Comparison of ENCODE assay signal across 21 cellular contexts in genomic region chr1:3714284-3714741, GRCh38. TPM values are rescaled to one million over a fixed set of nuclear protein-coding genes. Genes with fewer than 3 reads are reported as not detected.
DNase-seq lines count a peak whose midpoint lies in the region; ATAC-seq and TF ChIP-seq lines count a peak whose summit lies in the region.
"Had no signal": no experiment of that assay in that cellular context is flagged by ENCODE, and none has a peak within 500 bp of the region (broad histone marks: within the 10 kb centered on the region; RNA-seq: fewer than 3 reads in every experiment).

No MANE protein-coding gene starts in this region.

- H3K9me3 ChIP-seq in transverse colon, result no peaks in the 10 kb centered on the region

- DNase-seq in RWPE1 (ENCODE audit: low spot score), result no peak
- DNase-seq in cerebellum (ENCODE audit: low spot score), result peak; percentile 44
- DNase-seq in inferior parietal cortex (ENCODE audit: extremely low spot score), result peak; percentile 58
- peak; percentile 88 for DNase-seq in putamen (ENCODE audit: low spot score)
- no peak for DNase-seq in transverse colon
- DNase-seq in activated naive CD4-positive, alpha-beta T cell treated with Interleukin-2 at 50 U/mL for 16 hours, result no peak
- DNase-seq: activated CD4-positive, alpha-beta memory T cell treated with anti-CD3 and anti-CD28 coated beads for 36 hours; dermis blood vessel endothelial cell; Kasumi-1; NCI-H1092; NCI-H2029 treated with DMSO at 0.1 percent for 48 hours; NCI-H345; NCI-H82; SW 1271 had no signal

- no peak for TF ChIP-seq POLR2A in transverse colon (IDR thresholded peaks at IDR 0.05)

- 68% methylated on average over 9 of the region's 10 CpGs; no CpG with 5 or more reads in 1 of the 2 donors for WGBS in transverse colon (ENCODE audit: low coverage in 1 of 2), 2 donors

- POLR2A ChIA-PET in RWPE1 (lab: Yijun Ruan, JAX; ENCODE audit: low non-redundant PET), result no interaction called here

- no peak for ATAC-seq in HG02884 (IDR thresholded peaks at IDR 0.05; ENCODE audit: unreplicated experiment)
- no peak for ATAC-seq in HG03135 (IDR thresholded peaks at IDR 0.05; ENCODE audit: unreplicated experiment)
- ATAC-seq: HCT116 had no signal

- in situ Hi-C loops in transverse colon (cut with MboI; ENCODE audit: low pct_ligation_motif_present in 1 of 4, low pct_unique_long_range_greater_than_20kb in 1 of 4, low sequenced_read_pairs in 3 of 4), result no loop called here

- no peak for TF ChIP-seq EP300 in transverse colon (IDR thresholded peaks at IDR 0.05; ENCODE audit: low read depth)

- peaks cover 64% of the 10 kb centered on the region for H3K27me3 ChIP-seq in transverse colon

- H3K27ac ChIP-seq in RWPE1 (peak overlapping the region; percentile 100), transverse colon (no peak overlapping the region)

- no peak for TF ChIP-seq CTCF in RWPE1 (conservative IDR thresholded peaks at IDR 0.05; ENCODE audit: low read depth)
- TF ChIP-seq CTCF in transverse colon (IDR thresholded peaks at IDR 0.05), result no peak

- CTCF ChIA-PET in RWPE1 (lab: Yijun Ruan, JAX), result interaction anchor here (2.4 kb wide), 1 partner anchor 10 kb away, joined by 11 read pairs; no protein-coding TSS in a partner anchor

- intact Hi-C loops in transverse colon (cut with DNase I; ENCODE audit: low total_unique reads), result no loop called here

- H3K4me1 ChIP-seq in transverse colon, result peaks cover 0 to 5% (median 0%) of the 10 kb centered on the region in 4 donors

- no peak overlapping the region for H3K4me3 ChIP-seq in transverse colon

- H3K36me3 ChIP-seq in transverse colon, result no peaks in the 10 kb centered on the region

RNA-seq across cellular contexts. Expression of gene CCDC27, which starts 37.9 kb away (rescaled TPM):
- not detected for total RNA-seq in cerebellum
- total RNA-seq in transverse colon, result not detected
- total RNA-seq: activated CD4-positive, alpha-beta memory T cell treated with anti-CD3 and anti-CD28 coated beads for 36 hours; dermis blood vessel endothelial cell; endothelial cell of umbilical vein; lung microvascular endothelial cell; OCI-LY7; osteoblast had no signal

RNA-seq across cellular contexts. Expression of gene SMIM1, which starts 58.2 kb away (rescaled TPM):
- total RNA-seq in cerebellum (1.7 TPM), transverse colon (not detected)
- total RNA-seq: osteoblast had no signal

Comparison
In these comparisons a context has a peak if more than half of its experiments do, and no peak if none do; other contexts are left out.
1. DNase-seq: peak in cerebellum (single experiment), inferior parietal cortex (single experiment) and putamen (single experiment); none in RWPE1 (single experiment), transverse colon (single experiment) and activated naive CD4-positive, alpha-beta T cell treated with Interleukin-2 at 50 U/mL for 16 hours (single experiment).